8 cellular contexts compared by ENCODE assay signal in the genomic region with DNA sequence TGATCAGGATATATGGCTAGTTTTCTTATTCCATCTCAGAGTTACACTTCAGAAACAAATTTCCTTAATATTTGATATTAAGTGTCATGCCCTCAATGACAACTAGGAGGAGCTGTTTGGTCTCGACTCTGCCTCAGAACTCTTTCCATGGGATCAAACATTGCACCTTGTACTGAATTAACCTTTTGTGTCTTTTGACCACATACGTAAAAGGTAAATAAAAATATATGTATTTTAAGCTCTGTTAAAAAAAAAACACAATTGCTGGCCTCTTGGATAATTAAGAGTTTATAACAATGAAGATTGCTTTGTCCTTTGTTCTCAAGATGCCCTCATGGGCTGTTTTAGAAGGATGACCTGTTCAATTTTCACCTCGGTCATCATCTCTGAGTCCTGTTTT. TPM values are rescaled to one million over a fixed set of nuclear protein-coding genes. Genes with fewer than 3 reads are reported as not detected.
DNase-seq lines count a peak whose midpoint lies in the region; ATAC-seq, FAIRE-seq and TF ChIP-seq lines count a peak whose summit lies in the region.

No MANE protein-coding gene starts in this region.

- H3K4me3 ChIP-seq in AG04450 (ENCODE audit: low read depth, low read length) (no peak overlapping the region), fibroblast of lung (replicated peaks in 1 of 4; ENCODE audit: control extremely low read depth in 1 of 4, insufficient read depth in 1 of 4, low read depth in 3 of 4, low read length in 4 of 4) (no peak overlapping the region)

- peaks cover under 1% of the 10 kb centered on the region for H3K4me1 ChIP-seq in fibroblast of lung (ENCODE audit: control insufficient read depth, extremely low read depth, insufficient read depth, low read length)

- H3K4me2 ChIP-seq in fibroblast of lung (ENCODE audit: extremely low read depth, insufficient read depth, low read length) = no peak overlapping the region

- TF ChIP-seq CTCF in AG04450 (IDR thresholded peaks at IDR 0.05; ENCODE audit: low read depth, low read length) (peak; percentile 78), fibroblast of lung (conservative IDR thresholded peaks at IDR 0.05 in 1 of 2, IDR thresholded peaks at IDR 0.05 in 1 of 2; ENCODE audit: low read depth in 1 of 2, low read length in 2 of 2) (peak; percentile 67 to 85)

- DNase-seq in AG04450 (ENCODE audit: low read depth, low spot score) = no peak
- no peak for DNase-seq in GM12891 (ENCODE audit: insufficient read length, low spot score)
- DNase-seq in OCI-M1 (lab: John Stamatoyannopoulos, UW) = peak; percentile 72
- peak; percentile 27 to 66 for DNase-seq in fibroblast of lung (ENCODE audit: low read depth in 2 of 2)
- DNase-seq in sciatic nerve (ENCODE audit: low spot score) = no peak
- DNase-seq in GM12892 (ENCODE audit: insufficient read length) = no peak
- no peak for DNase-seq in amygdala (lab: John Stamatoyannopoulos, UW)

- intact Hi-C loops in sciatic nerve (cut with DNase I) = no loop called here

- H3K36me3 ChIP-seq in fibroblast of lung (ENCODE audit: control insufficient read depth, insufficient read depth, low read length) = no peaks in the 10 kb centered on the region

- H3K27ac ChIP-seq in AG04450 (ENCODE audit: low read depth, low read length) = no peak overlapping the region
- H3K27ac ChIP-seq in fibroblast of lung (ENCODE audit: insufficient read depth, low read length) = no peak overlapping the region

- peaks cover 6% of the 10 kb centered on the region; the same call in 1 of the 2 replicates for H3K9me3 ChIP-seq in AG04450 (ENCODE audit: control insufficient read depth, insufficient read depth, low read length)
- H3K9me3 ChIP-seq in fibroblast of lung (ENCODE audit: control insufficient read depth, insufficient read depth, low read depth, low read length) = no peaks in the 10 kb centered on the region

- no peaks in the 10 kb centered on the region for H4K20me1 ChIP-seq in fibroblast of lung (ENCODE audit: control insufficient read depth, extremely low read depth, insufficient read depth, low read length)

- TF ChIP-seq POLR2A in GM12891 (IDR thresholded peaks at IDR 0.05; ENCODE audit: low read depth, low read length) (no peak), GM12892 (IDR thresholded peaks at IDR 0.05; ENCODE audit: low read depth, low read length) (no peak)

- POLR2A ChIA-PET in AG04450 (lab: Yijun Ruan, JAX) = no interaction called here

- H3K9ac ChIP-seq in fibroblast of lung (ENCODE audit: insufficient read depth, low read length) = no peak overlapping the region

- ATAC-seq in HG03097 (IDR thresholded peaks at IDR 0.05; ENCODE audit: low FRiP score, unreplicated experiment) (peak; percentile 67), sciatic nerve (peak; percentile 64)

- peak; percentile 20 for FAIRE-seq in GM12891 (lab: Jason Lieb, UNC)
- FAIRE-seq in GM12892 (lab: Jason Lieb, UNC) = no peak

- H2AFZ ChIP-seq in fibroblast of lung (ENCODE audit: low read length) = no peak overlapping the region

- H3K79me2 ChIP-seq in fibroblast of lung (ENCODE audit: control insufficient read depth, insufficient read depth, low read length) = no peaks in the 10 kb centered on the region

- H3K27me3 ChIP-seq in AG04450 (ENCODE audit: control insufficient read depth, insufficient read depth, low read length) (no peaks in the 10 kb centered on the region), fibroblast of lung (ENCODE audit: control insufficient read depth, insufficient read depth, low read length) (no peaks in the 10 kb centered on the region)

- CTCF ChIA-PET in AG04450 (lab: Charles Lee) = interaction anchor here (0.5 to 2.0 kb wide), 44 partner anchors 9 to 850 kb away, joined by 3 to 15 read pairs (median 3); no protein-coding TSS in a partner anchor

TF ChIP-seq in GM12891, 5 proteins besides CTCF, POLR2A, EP300 and RAD21:
- TF ChIP-seq PAX5 (IDR thresholded peaks at IDR 0.05; ENCODE audit: insufficient read depth, low read length, severe bottlenecking) (no peak), SPI1 (IDR thresholded peaks at IDR 0.05; ENCODE audit: low read depth, low read length) (no peak), TAF1 (IDR thresholded peaks at IDR 0.05; ENCODE audit: low read depth, low read length) (no peak), POLR2AphosphoS5 (IDR thresholded peaks at IDR 0.05; ENCODE audit: low read depth, low read length) (no peak), POU2F2 (IDR thresholded peaks at IDR 0.05; ENCODE audit: low read depth, low read length) (no peak)

RNA-seq across cellular contexts. Expression of a gene that starts 18.7 kb away (rescaled TPM):
- polyA plus RNA-seq in AG04450 (2011; rRNA removed) = 6,646 and 8,374 TPM in 2 replicates
- 8,900 and 10,922 TPM in 2 replicates for polyA minus RNA-seq in AG04450 (2011; rRNA and poly(A)+ RNA removed)
- polyA plus RNA-seq in GM12891 (2012; ENCODE audit: low read depth, missing spikeins) = 0.45 TPM
- total RNA-seq in fibroblast of lung = 3,444 and 5,906 TPM in 2 replicates
- polyA plus RNA-seq in fibroblast of lung = 3,495 and 3,629 TPM in 2 replicates
- 3,058 and 3,832 TPM in 2 replicates for polyA plus RNA-seq in fibroblast of lung (2012)
- 4,954 and 5,215 TPM in 2 replicates for polyA minus RNA-seq in fibroblast of lung (ENCODE audit: low replicate concordance)
- 986 TPM for total RNA-seq in sciatic nerve
- polyA plus RNA-seq in GM12892 (2012; ENCODE audit: missing spikeins) = 2.2 TPM

Comparison
In these comparisons a context has a peak if more than half of its experiments do, and no peak if none do; other contexts are left out.
1. DNase-seq: peak in OCI-M1 (single experiment) and fibroblast of lung (2 of 2); none in AG04450 (single experiment), GM12891 (single experiment), sciatic nerve (single experiment), GM12892 (single experiment) and amygdala (0 of 56).